11 cellular contexts compared by ENCODE assay signal in genomic region chr5:80239680-80240367, GRCh38. TPM values are rescaled to one million over a fixed set of nuclear protein-coding genes. Genes with fewer than 3 reads are reported as not detected.
A peak's percentile ranks its signal among the peaks of the same experiment; 100 is the strongest.
DNase-seq lines count a peak whose midpoint lies in the region; ATAC-seq, FAIRE-seq and TF ChIP-seq lines count a peak whose summit lies in the region.
"Had no signal": no experiment of that assay in that cellular context is flagged by ENCODE, and none has a peak within 500 bp of the region (broad histone marks: within the 10 kb centered on the region; RNA-seq: fewer than 3 reads in every experiment).

No MANE protein-coding gene starts in this region.

- FAIRE-seq in H54 (lab: Jason Lieb, UNC): no peak

- no peak overlapping the region for H4K91ac ChIP-seq in neuronal stem cell (ENCODE audit: low read depth, low read length, poor library complexity)

- H3K9me3 Mint-ChIP-seq in CD4-positive, CD25-positive, alpha-beta regulatory T cell: peaks cover 0 to 13% (median 5%) of the 10 kb centered on the region in 7 donors

- H3K4ac ChIP-seq in neuronal stem cell (ENCODE audit: low read length): no peak overlapping the region

- H3K27ac Mint-ChIP-seq in CD4-positive, CD25-positive, alpha-beta regulatory T cell: peak overlapping the region in 2 of 3 donors; percentile 44 to 73

- no peak overlapping the region for H3K18ac ChIP-seq in neuronal stem cell (ENCODE audit: low read length)

- intact Hi-C loops in mucosa of descending colon (cut with DNase I, micrococcal nuclease): no loop called here

- peaks cover 27% of the 10 kb centered on the region for H3K4me1 ChIP-seq in CD4-positive, CD25-positive, alpha-beta regulatory T cell (ENCODE audit: control insufficient read depth, insufficient read depth, low read length, poor library complexity, severe bottlenecking)
- peaks cover 14% of the 10 kb centered on the region for H3K4me1 ChIP-seq in mucosa of descending colon (ENCODE audit: low read depth)
- peaks cover 0 to 2% of the 10 kb centered on the region in 2 donors for H3K4me1 ChIP-seq in neuronal stem cell (ENCODE audit: control insufficient read depth in 2 of 2, insufficient read depth in 1 of 2, low read depth in 1 of 2, low read length in 2 of 2)
- H3K4me1 ChIP-seq: Caco-2 had no signal

- H3K27me3 ChIP-seq in CD4-positive, CD25-positive, alpha-beta regulatory T cell (ENCODE audit: control insufficient read depth, insufficient read depth, low read length): no peaks in the 10 kb centered on the region
- no peaks in the 10 kb centered on the region for H3K27me3 ChIP-seq in MG63
- H3K27me3 ChIP-seq in neuronal stem cell (ENCODE audit: control insufficient read depth in 3 of 3, insufficient read depth in 3 of 3, low read depth in 1 of 3, low read length in 3 of 3): no peaks in the 10 kb centered on the region

- no peak overlapping the region for H2BK12ac ChIP-seq in neuronal stem cell (ENCODE audit: low read length)

- H3K4me1 Mint-ChIP-seq in CD4-positive, CD25-positive, alpha-beta regulatory T cell: peaks cover 22 to 77% (median 38%) of the 10 kb centered on the region in 4 donors

- no peak for DNase-seq in CD4-positive, CD25-positive, alpha-beta regulatory T cell
- peak; percentile 50 for DNase-seq in MG63
- peak; percentile 22 for DNase-seq in choroid plexus epithelial cell (ENCODE audit: low read depth)
- DNase-seq in mucosa of descending colon: no peak
- no peak for DNase-seq in SW480 (ENCODE audit: low spot score)
- DNase-seq in neuronal stem cell (ENCODE audit: low spot score): no peak
- DNase-seq in H54 (ENCODE audit: insufficient read length, low spot score): no peak
- DNase-seq: activated CD4-positive, alpha-beta T cell treated with anti-CD3 and anti-CD28 coated beads, Interleukin-2, amount 10 ng/mL, durations not matched to agents 7 days and 5 days; Caco-2; NCI-H187 had no signal

- no peak overlapping the region for H3K27ac ChIP-seq in CD4-positive, CD25-positive, alpha-beta regulatory T cell (ENCODE audit: insufficient read depth, low read length, poor library complexity, severe bottlenecking)
- no peak overlapping the region for H3K27ac ChIP-seq in neuronal stem cell (replicated peaks; ENCODE audit: low read length)

- H3K4me3 ChIP-seq in CD4-positive, CD25-positive, alpha-beta regulatory T cell (ENCODE audit: low read depth, low read length): peak overlapping the region; percentile 8
- H3K4me3 ChIP-seq in MG63 (no peak overlapping the region), choroid plexus epithelial cell (ENCODE audit: low read depth, low read length) (no peak overlapping the region), mucosa of descending colon (no peak overlapping the region), neuronal stem cell (ENCODE audit: low read length in 2 of 2) (no peak overlapping the region)

- peaks cover 45% of the 10 kb centered on the region for H3K36me3 Mint-ChIP-seq in CD4-positive, CD25-positive, alpha-beta regulatory T cell

- H2BK5ac ChIP-seq in neuronal stem cell (ENCODE audit: low read length): no peak overlapping the region

- peaks cover 21% of the 10 kb centered on the region for H3K36me3 ChIP-seq in CD4-positive, CD25-positive, alpha-beta regulatory T cell (ENCODE audit: control insufficient read depth, insufficient read depth, low read length)
- peaks cover 19% of the 10 kb centered on the region for H3K36me3 ChIP-seq in MG63
- H3K36me3 ChIP-seq in mucosa of descending colon (ENCODE audit: low read depth): no peaks in the 10 kb centered on the region
- H3K36me3 ChIP-seq in neuronal stem cell (replicated peaks in 1 of 2; ENCODE audit: control insufficient read depth in 2 of 2, insufficient read depth in 2 of 2, low read length in 2 of 2): peaks cover 0 to 3% of the 10 kb centered on the region in 2 donors

- H2BK15ac ChIP-seq in neuronal stem cell (ENCODE audit: low read length): no peak overlapping the region

- H3K79me1 ChIP-seq in neuronal stem cell (ENCODE audit: low read depth, low read length): peaks cover 3% of the 10 kb centered on the region

- H3K4me3 Mint-ChIP-seq in CD4-positive, CD25-positive, alpha-beta regulatory T cell: peak overlapping the region in 3 of 4 donors; percentile 47 to 74 (median 53)
- H3K4me3 Mint-ChIP-seq: activated CD4-positive, alpha-beta T cell treated with anti-CD3 and anti-CD28 coated beads, Interleukin-2, amount 10 ng/mL, durations not matched to agents 7 days and 5 days had no signal

- no CpG with 5 or more reads among the region's 4 CpGs for WGBS in neuronal stem cell (ENCODE audit: extremely low coverage in 2 of 2, insufficient read length in 2 of 2, insufficient replicate concordance in 1 of 2), 2 donors

- no peak overlapping the region for H2BK120ac ChIP-seq in neuronal stem cell (ENCODE audit: low read depth, low read length)

- peaks cover 8 to 9% of the 10 kb centered on the region in 2 experiments for H3K9me3 ChIP-seq in CD4-positive, CD25-positive, alpha-beta regulatory T cell (ENCODE audit: control insufficient read depth in 2 of 2, low read length in 2 of 2)
- H3K9me3 ChIP-seq in MG63 (peaks cover 30% of the 10 kb centered on the region), mucosa of descending colon (peaks cover 12% of the 10 kb centered on the region), neuronal stem cell (replicated peaks in 1 of 2; ENCODE audit: control insufficient read depth in 2 of 2, insufficient read depth in 1 of 2, low read depth in 1 of 2, low read length in 2 of 2) (peaks cover 6 to 22% of the 10 kb centered on the region in 2 donors)

- no peak for TF ChIP-seq CTCF in choroid plexus epithelial cell (conservative IDR thresholded peaks at IDR 0.05; ENCODE audit: low read depth, low read length)
- TF ChIP-seq CTCF in mucosa of descending colon (IDR thresholded peaks at IDR 0.05): no peak

- H3K4me2 ChIP-seq in neuronal stem cell (ENCODE audit: insufficient read depth, low read length, poor library complexity, severe bottlenecking): no peak overlapping the region

- TF ChIP-seq POLR2A in H54 (IDR thresholded peaks at IDR 0.05; ENCODE audit: low read depth, low read length): no peak

- no peak overlapping the region for H2AFZ ChIP-seq in neuronal stem cell (ENCODE audit: low read length)

- no peak overlapping the region for H3K14ac ChIP-seq in neuronal stem cell (ENCODE audit: low read length)

- H3K27me3 Mint-ChIP-seq in CD4-positive, CD25-positive, alpha-beta regulatory T cell: no peaks in the 10 kb centered on the region
- H3K27me3 Mint-ChIP-seq: activated CD4-positive, alpha-beta T cell treated with anti-CD3 and anti-CD28 coated beads, Interleukin-2, amount 10 ng/mL, durations not matched to agents 7 days and 5 days had no signal

- H4K8ac ChIP-seq in neuronal stem cell (ENCODE audit: low read depth, low read length): no peak overlapping the region

- no peak overlapping the region for H3K23ac ChIP-seq in neuronal stem cell (ENCODE audit: low read depth, low read length, poor library complexity)

- no peak overlapping the region for H2AK5ac ChIP-seq in neuronal stem cell (ENCODE audit: low read depth, low read length)

- ATAC-seq in CD4-positive, CD25-positive, alpha-beta regulatory T cell (ENCODE audit: low read depth in 2 of 2): no peak
- ATAC-seq in mucosa of descending colon (peak; percentile 7), HG03442 (IDR thresholded peaks at IDR 0.05; ENCODE audit: unreplicated experiment) (no peak)

- no peak overlapping the region for H3K9ac ChIP-seq in neuronal stem cell (ENCODE audit: low read depth, low read length, poor library complexity)

RNA-seq across cellular contexts. Expression of gene SERINC5, which starts 16.0 kb away (rescaled TPM):
- total RNA-seq in CD4-positive, CD25-positive, alpha-beta regulatory T cell: 80.3 TPM
- 10 to 100 TPM; 12.7 to 21.5 (median 14.9) TPM for polyA plus RNA-seq in CD4-positive, CD25-positive, alpha-beta regulatory T cell
- total RNA-seq in MG63 (2014; rRNA removed; shearing (Covaris generic); ENCODE audit: low replicate concordance): 4.8 and 5.5 TPM in 2 replicates
- 100 to 1,000 TPM in 2 of 3 donors, 10 to 100 TPM in 1; 66.6 to 153 (median 126) TPM for total RNA-seq in mucosa of descending colon
- polyA plus RNA-seq in neuronal stem cell (2013, experiment 1 of 2): 29.3 TPM
- polyA plus RNA-seq in neuronal stem cell (2013, experiment 2 of 2): 30.3 TPM

Comparison
In these comparisons a context has a peak if more than half of its experiments do, and no peak if none do; other contexts are left out.
1. DNase-seq: peak in MG63 (single experiment) and choroid plexus epithelial cell (single experiment); none in CD4-positive, CD25-positive, alpha-beta regulatory T cell (0 of 3), mucosa of descending colon (0 of 3), SW480 (single experiment), neuronal stem cell (single experiment) and H54 (single experiment).
2. RNA of gene SERINC5, which starts 16.0 kb away (total RNA-seq): 66.6 to 153 TPM in mucosa of descending colon and 80.3 TPM in CD4-positive, CD25-positive, alpha-beta regulatory T cell (single experiment); 4.8 to 5.5 TPM in MG63; every median in the first group is over 10 times any median in the second.